Comparison of ENCODE assay signal across 5 cellular contexts in the genomic region with DNA sequence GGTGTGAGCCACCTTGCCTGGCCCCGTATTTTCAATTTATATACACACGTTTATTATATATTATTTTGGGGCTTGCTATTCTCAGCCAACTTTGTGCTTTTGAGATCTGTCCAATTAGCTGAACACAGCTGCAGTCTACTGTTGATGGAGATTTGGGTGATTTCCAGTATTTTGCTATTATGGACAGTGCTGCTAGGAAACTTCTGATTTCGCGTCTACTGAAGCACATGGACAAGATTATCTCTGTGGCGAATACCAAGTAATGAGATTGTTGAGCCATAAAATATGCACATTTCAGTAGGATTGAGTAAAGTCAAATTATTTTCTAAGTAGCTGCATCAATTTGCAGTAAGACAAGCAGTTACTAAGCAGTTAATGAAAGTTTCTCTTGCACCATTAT.
"Had no signal": no experiment of that assay in that cellular context is flagged by ENCODE, and none has a peak within 500 bp of the region (broad histone marks: within the 10 kb centered on the region; RNA-seq: fewer than 3 reads in every experiment).

No MANE protein-coding gene starts in this region.

- DNase-seq: GM23248, GOT3, H7, HFFc6, IMR-90 had no signal
